ENCODE assay signal across 18 cellular contexts in the genomic region with DNA sequence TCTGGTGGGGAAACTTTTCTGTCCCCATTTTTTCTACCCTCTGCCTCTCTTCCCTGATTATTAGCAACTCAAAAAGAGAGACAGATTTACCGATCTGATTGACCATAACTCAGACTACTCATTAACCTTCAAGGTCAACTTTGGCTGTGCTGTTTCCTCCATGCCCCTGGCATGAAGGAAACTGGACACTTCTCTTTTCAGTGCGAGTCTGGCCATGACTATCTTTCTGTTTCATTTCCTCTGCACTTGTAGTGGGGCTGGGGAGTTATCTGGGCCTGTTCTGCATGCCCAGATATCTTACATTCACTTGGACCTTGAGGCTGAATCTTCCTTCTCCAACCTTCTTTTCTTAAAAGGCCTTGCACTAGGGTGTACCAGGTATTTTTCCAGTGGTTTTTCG.
A peak's percentile ranks its signal among the peaks of the same experiment; 100 is the strongest.
DNase-seq lines count a peak whose midpoint lies in the region; ATAC-seq, FAIRE-seq and TF ChIP-seq lines count a peak whose summit lies in the region.
"Had no signal": no experiment of that assay in that cellular context is flagged by ENCODE, and none has a peak within 500 bp of the region (broad histone marks: within the 10 kb centered on the region; RNA-seq: fewer than 3 reads in every experiment).

No MANE protein-coding gene starts in this region.

- no peak overlapping the region for H3K27ac Mint-ChIP-seq in CD8-positive, alpha-beta T cell
- H3K27ac Mint-ChIP-seq: activated CD8-positive, alpha-beta T cell treated with anti-CD3 and anti-CD28 coated beads for 36 hours; memory B cell had no signal

- no peak overlapping the region for H3K27ac ChIP-seq in foreskin keratinocyte
- H3K27ac ChIP-seq in CD8-positive, alpha-beta T cell (ENCODE audit: low read depth, low read length), result no peak overlapping the region
- no peak overlapping the region for H3K27ac ChIP-seq in kidney (ENCODE audit: low read depth in 2 of 2, low read length in 2 of 2)
- H3K27ac ChIP-seq: A549, right atrium auricular region had no signal

- H3K4me1 ChIP-seq in foreskin keratinocyte (peaks cover 2% of the 10 kb centered on the region), kidney (ENCODE audit: control insufficient read depth in 1 of 2, insufficient read depth in 1 of 2, low read depth in 1 of 2, low read length in 2 of 2) (no peaks in the 10 kb centered on the region)
- H3K4me1 ChIP-seq in CD8-positive, alpha-beta T cell (ENCODE audit: insufficient read depth, low read length), result no peaks in the 10 kb centered on the region
- H3K4me1 ChIP-seq: A549, right atrium auricular region had no signal

- FAIRE-seq in GM19239 (lab: Jason Lieb, UNC) (peak; percentile 59), kidney (lab: Jason Lieb, UNC) (no peak)
- FAIRE-seq: A549, colon had no signal

- CTCF ChIA-PET in GM10248 (lab: Yijun Ruan, JAX), result no interaction called here
- CTCF ChIA-PET in CD8-positive, alpha-beta T cell (lab: Charles Lee), result interaction anchor here (1.7 kb wide), 1 partner anchor 10 kb away, joined by 3 read pairs; no protein-coding TSS in a partner anchor

- H3K9ac ChIP-seq in kidney (ENCODE audit: low read length in 2 of 2), result no peak overlapping the region

- ATAC-seq in HG02642 (IDR thresholded peaks at IDR 0.05; ENCODE audit: poor library complexity, unreplicated experiment), result peak; percentile 65
- peak; percentile 94 for ATAC-seq in HG03571 (IDR thresholded peaks at IDR 0.05; ENCODE audit: unreplicated experiment)
- ATAC-seq in foreskin keratinocyte, result no peak
- ATAC-seq in CD8-positive, alpha-beta T cell, result no peak
- ATAC-seq: A549; activated CD8-positive, alpha-beta T cell treated with anti-CD3 and anti-CD28 coated beads for 36 hours had no signal

- H3K4me3 Mint-ChIP-seq in CD8-positive, alpha-beta T cell, result no peak overlapping the region
- H3K4me3 Mint-ChIP-seq: activated CD8-positive, alpha-beta T cell treated with anti-CD3 and anti-CD28 coated beads for 36 hours; memory B cell; neural crest cell had no signal

- H3K4me1 Mint-ChIP-seq in CD8-positive, alpha-beta T cell (ENCODE audit: low read depth), result peaks cover 5% of the 10 kb centered on the region
- H3K4me1 Mint-ChIP-seq: memory B cell had no signal

- peaks cover 6% of the 10 kb centered on the region for H3K9me3 Mint-ChIP-seq in CD8-positive, alpha-beta T cell

- DNase-seq in GM10248 (ENCODE audit: extremely low spot score) (peak; percentile 26), GM19239 (ENCODE audit: insufficient read length, low spot score) (peak; percentile 14), foreskin keratinocyte (no peak), EL (no peak), kidney (no peak)
- DNase-seq in CD8-positive, alpha-beta T cell, result no peak
- DNase-seq: activated CD8-positive, alpha-beta T cell treated with anti-CD3 and anti-CD28 coated beads for 36 hours; Kasumi-1; NCI-H1436; NCI-H446; stimulated activated CD4-positive, alpha-beta T cell treated with anti-CD3 and anti-CD28 coated beads, Interleukin-1b, Interleukin-23, amount 100 ng/mL, for 48 hours had no signal

- no peaks in the 10 kb centered on the region for H3K9me3 ChIP-seq in CD8-positive, alpha-beta T cell (ENCODE audit: low read length)
- H3K9me3 ChIP-seq in kidney (ENCODE audit: control insufficient read depth in 1 of 2, low read length in 2 of 2), result no peaks in the 10 kb centered on the region
- H3K9me3 ChIP-seq: right atrium auricular region had no signal

- intact Hi-C loops in CD8-positive, alpha-beta T cell (cut with DNase I, micrococcal nuclease), result no loop called here
- intact Hi-C loops in kidney (cut with DNase I), result no loop called here

- no peak overlapping the region for H3K4me3 ChIP-seq in CD8-positive, alpha-beta T cell (ENCODE audit: low read depth, low read length)
- H3K4me3 ChIP-seq in kidney (ENCODE audit: low read length in 2 of 2), result no peak overlapping the region
- H3K4me3 ChIP-seq: A549, right atrium auricular region had no signal

- POLR2A ChIA-PET in GM10248 (lab: Yijun Ruan, JAX), result no interaction called here
- POLR2A ChIA-PET in CD8-positive, alpha-beta T cell (lab: Charles Lee), result no interaction called here

- TF ChIP-seq CTCF in GM10248 (IDR thresholded peaks at IDR 0.05; ENCODE audit: control extremely low read depth, extremely low read depth, low read depth, missing control alignments), result no peak
- no peak for TF ChIP-seq CTCF in foreskin keratinocyte (conservative IDR thresholded peaks at IDR 0.05)
- TF ChIP-seq CTCF in CD8-positive, alpha-beta T cell (IDR thresholded peaks at IDR 0.05), result no peak
- TF ChIP-seq CTCF in kidney (IDR thresholded peaks at IDR 0.05; ENCODE audit: borderline replicate concordance, extremely low read depth, insufficient read depth), result no peak

- peaks cover 13% of the 10 kb centered on the region for H3K27me3 Mint-ChIP-seq in CD8-positive, alpha-beta T cell (ENCODE audit: low read depth)

- no peaks in the 10 kb centered on the region for H3K36me3 ChIP-seq in CD8-positive, alpha-beta T cell (ENCODE audit: insufficient read depth, low read length)
- H3K36me3 ChIP-seq in kidney (ENCODE audit: control insufficient read depth in 1 of 2, insufficient read depth in 2 of 2, low read length in 2 of 2), result no peaks in the 10 kb centered on the region
- H3K36me3 ChIP-seq: right atrium auricular region had no signal

- no peaks in the 10 kb centered on the region for H3K36me3 Mint-ChIP-seq in CD8-positive, alpha-beta T cell

- H3K27me3 ChIP-seq in foreskin keratinocyte, result no peaks in the 10 kb centered on the region
- H3K27me3 ChIP-seq in CD8-positive, alpha-beta T cell (ENCODE audit: insufficient read depth, low read length), result no peaks in the 10 kb centered on the region
- H3K27me3 ChIP-seq: right atrium auricular region had no signal

Comparison
In these comparisons a context has a peak if more than half of its experiments do, and no peak if none do; other contexts are left out.
1. DNase-seq: peak in GM10248 (single experiment) and GM19239 (single experiment); none in foreskin keratinocyte (0 of 2), CD8-positive, alpha-beta T cell (0 of 7), EL (single experiment) and kidney (single experiment).
2. ATAC-seq: peak in HG02642 (single experiment) and HG03571 (single experiment); none in foreskin keratinocyte (single experiment) and CD8-positive, alpha-beta T cell (single experiment).